Comparison of ENCODE assay signal across 10 cellular contexts in the genomic region with DNA sequence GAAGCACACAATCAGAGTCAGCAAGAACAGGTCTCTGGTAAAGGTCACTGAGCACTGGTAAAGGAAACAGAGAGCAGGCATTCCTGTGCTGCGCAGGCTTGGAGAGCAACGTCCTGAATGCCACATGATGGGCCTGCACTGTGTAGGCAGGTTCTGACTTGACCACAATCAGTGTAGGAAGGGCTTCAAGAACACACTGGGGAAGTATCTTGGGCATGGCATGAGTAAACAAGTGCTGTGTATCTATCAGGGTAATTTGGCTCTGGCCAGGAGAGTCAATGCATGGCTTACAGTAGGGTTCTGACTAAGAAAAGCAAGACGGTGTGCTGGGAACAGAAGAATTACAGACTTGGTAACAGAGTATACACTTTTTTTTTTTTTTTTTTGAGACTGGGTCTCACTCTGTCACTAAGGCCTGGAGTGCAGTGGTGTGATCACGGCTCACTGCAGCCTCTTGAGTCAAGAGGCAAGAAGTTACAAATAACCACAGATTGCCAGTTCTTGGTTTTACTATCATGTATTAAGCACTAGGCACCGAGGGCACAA. TPM values are rescaled to one million over a fixed set of nuclear protein-coding genes. Genes with fewer than 3 reads are reported as not detected.
DNase-seq lines count a peak whose midpoint lies in the region; ATAC-seq and TF ChIP-seq lines count a peak whose summit lies in the region.
"Had no signal": no experiment of that assay in that cellular context is flagged by ENCODE, and none has a peak within 500 bp of the region (broad histone marks: within the 10 kb centered on the region; RNA-seq: fewer than 3 reads in every experiment).

No MANE protein-coding gene starts in this region.

- peak; percentile 53 for ATAC-seq in activated naive CD8-positive, alpha-beta T cell treated with anti-CD3 and anti-CD28 coated beads, Interleukin-2, amount 50 U/mL, for 24 hours
- no peak for ATAC-seq in GM18502 (IDR thresholded peaks at IDR 0.05; ENCODE audit: poor library complexity, unreplicated experiment)

- H3K27ac ChIP-seq in mesodermal cell (ENCODE audit: low read depth, low read length, severe bottlenecking): peak overlapping the region; percentile 53

- 95 to 100% methylated on average over 2 to 4 of the region's 5 CpGs for WGBS in mesodermal cell (ENCODE audit: insufficient coverage in 2 of 2), 2 experiments

- DNase-seq in stimulated activated naive CD4-positive, alpha-beta T cell treated with Interleukin-2 at 50 U/mL for 16 hours (lab: John Stamatoyannopoulos, UW): peak; percentile 28
- DNase-seq in stimulated activated naive CD4-positive, alpha-beta T cell (lab: John Stamatoyannopoulos, UW): no peak
- DNase-seq in activated naive CD8-positive, alpha-beta T cell treated with anti-CD3 and anti-CD28 coated beads, Interleukin-2, amount 50 U/mL, for 24 hours: no peak
- DNase-seq in GM20000 (ENCODE audit: low spot score): no peak
- DNase-seq in hepatic stellate cell (ENCODE audit: low spot score): no peak
- no peak for DNase-seq in iPS-NIHi7 (ENCODE audit: extremely low spot score)
- DNase-seq: NCI-H1092, retina had no signal

- H3K9me3 Mint-ChIP-seq in activated naive CD8-positive, alpha-beta T cell treated with anti-CD3 and anti-CD28 coated beads, Interleukin-2, amount 50 U/mL, for 24 hours: no peaks in the 10 kb centered on the region

- peak overlapping the region; percentile 40 for H3K4me3 Mint-ChIP-seq in activated naive CD8-positive, alpha-beta T cell treated with anti-CD3 and anti-CD28 coated beads, Interleukin-2, amount 50 U/mL, for 24 hours

- H3K4me3 ChIP-seq in mesodermal cell (ENCODE audit: extremely low read depth, insufficient read depth, low read length, poor library complexity, severe bottlenecking): no peak overlapping the region

- H3K4me1 Mint-ChIP-seq in activated naive CD8-positive, alpha-beta T cell treated with anti-CD3 and anti-CD28 coated beads, Interleukin-2, amount 50 U/mL, for 24 hours: peaks cover 94% of the 10 kb centered on the region

- H3K36me3 Mint-ChIP-seq in activated naive CD8-positive, alpha-beta T cell treated with anti-CD3 and anti-CD28 coated beads, Interleukin-2, amount 50 U/mL, for 24 hours (ENCODE audit: low read depth): peaks cover 32% of the 10 kb centered on the region

- peaks cover 14% of the 10 kb centered on the region for H3K4me1 ChIP-seq in mesodermal cell (ENCODE audit: control insufficient read depth, insufficient read depth, low read length, poor library complexity, severe bottlenecking)

- no peaks in the 10 kb centered on the region for H3K9me3 ChIP-seq in mesodermal cell (ENCODE audit: control insufficient read depth, low read length)

- H3K27me3 Mint-ChIP-seq in activated naive CD8-positive, alpha-beta T cell treated with anti-CD3 and anti-CD28 coated beads, Interleukin-2, amount 50 U/mL, for 24 hours: no peaks in the 10 kb centered on the region

- H3K27ac Mint-ChIP-seq in activated naive CD8-positive, alpha-beta T cell treated with anti-CD3 and anti-CD28 coated beads, Interleukin-2, amount 50 U/mL, for 24 hours: peak overlapping the region; percentile 85

- no peaks in the 10 kb centered on the region for H3K36me3 ChIP-seq in mesodermal cell (ENCODE audit: control insufficient read depth, insufficient read depth, low read length)

- TF ChIP-seq CTCF in GM20000 (IDR thresholded peaks at IDR 0.05; ENCODE audit: extremely low read depth, missing control alignments): no peak

RNA-seq across cellular contexts. Expression of a gene that starts 30.6 kb away (rescaled TPM):
- 12.4 TPM for polyA plus RNA-seq in mesodermal cell (2013, experiment 1 of 2)
- polyA plus RNA-seq in mesodermal cell (2013, experiment 2 of 2): 10.4 TPM

RNA-seq across cellular contexts. Expression of a gene that starts 45.5 kb away (rescaled TPM):
- not detected for polyA plus RNA-seq in mesodermal cell (2013, experiment 1 of 2)
- polyA plus RNA-seq in mesodermal cell (2013, experiment 2 of 2): not detected
